ENCODE assay signal across 19 cellular contexts in genomic region chr10:46525824-46526681, GRCh38. TPM values are rescaled to one million over a fixed set of nuclear protein-coding genes. Genes with fewer than 3 reads are reported as not detected.
A peak's percentile ranks its signal among the peaks of the same experiment; 100 is the strongest.
DNase-seq lines count a peak whose midpoint lies in the region; ATAC-seq and TF ChIP-seq lines count a peak whose summit lies in the region.
"Had no signal": no experiment of that assay in that cellular context is flagged by ENCODE, and none has a peak within 500 bp of the region (broad histone marks: within the 10 kb centered on the region; RNA-seq: fewer than 3 reads in every experiment).

No MANE protein-coding gene starts in this region.

- peak; percentile 7 for DNase-seq in activated CD4-positive, alpha-beta memory T cell treated with anti-CD3 and anti-CD28 coated beads for 36 hours
- no peak for DNase-seq in activated CD4-positive, alpha-beta memory T cell treated with anti-CD3 and anti-CD28 coated beads, Interleukin-2, amount 10 ng/mL, durations not matched to agents 7 days and 5 days
- DNase-seq in RPMI7951 (ENCODE audit: low read depth): peak; percentile 31
- DNase-seq in fibroblast of the aortic adventitia (ENCODE audit: low read depth): peak; percentile 24
- DNase-seq in osteoblast (ENCODE audit: insufficient read length, low spot score, missing footprints): no peak
- DNase-seq in glomerular visceral epithelial cell (ENCODE audit: extremely low spot score): no peak
- DNase-seq: activated CD4-positive, alpha-beta T cell treated with anti-CD3 and anti-CD28 coated beads, Interleukin-2, amount 50 U/mL, for 4 hours; amygdala; C1 segment of cervical spinal cord; GDM1; NCI-H748 treated with DMSO at 0.1 percent for 48 hours had no signal

- H3K4me3 Mint-ChIP-seq in activated CD4-positive, alpha-beta memory T cell treated with anti-CD3 and anti-CD28 coated beads for 36 hours: no peak overlapping the region
- H3K4me3 Mint-ChIP-seq in activated CD4-positive, alpha-beta memory T cell treated with anti-CD3 and anti-CD28 coated beads, Interleukin-2, amount 10 ng/mL, durations not matched to agents 7 days and 5 days: no peak overlapping the region
- H3K4me3 Mint-ChIP-seq: central memory CD8-positive, alpha-beta T cell; natural killer cell treated with Interleukin-12 subunit alpha and Interleukin-12 subunit beta and Interleukin-15 and Interleukin-18, amount 100 ng/mL, for 72 hours had no signal

- no peaks in the 10 kb centered on the region for H3K36me3 Mint-ChIP-seq in activated CD4-positive, alpha-beta memory T cell treated with anti-CD3 and anti-CD28 coated beads for 36 hours
- H3K36me3 Mint-ChIP-seq in activated CD4-positive, alpha-beta memory T cell treated with anti-CD3 and anti-CD28 coated beads, Interleukin-2, amount 10 ng/mL, durations not matched to agents 7 days and 5 days (ENCODE audit: low read depth): no peaks in the 10 kb centered on the region
- H3K36me3 Mint-ChIP-seq: natural killer cell treated with Interleukin-12 subunit alpha and Interleukin-12 subunit beta and Interleukin-15 and Interleukin-18, amount 100 ng/mL, for 72 hours had no signal

- no peaks in the 10 kb centered on the region for H3K9me3 Mint-ChIP-seq in activated CD4-positive, alpha-beta memory T cell treated with anti-CD3 and anti-CD28 coated beads for 36 hours
- no peaks in the 10 kb centered on the region for H3K9me3 Mint-ChIP-seq in activated CD4-positive, alpha-beta memory T cell treated with anti-CD3 and anti-CD28 coated beads, Interleukin-2, amount 10 ng/mL, durations not matched to agents 7 days and 5 days
- H3K9me3 Mint-ChIP-seq: activated T-helper 2 cell treated with anti-CD3 and anti-CD28 coated beads, Interferon-gamma antibody, Interleukin-2, Interleukin-4, amounts not matched to agents 10 μg/mL and 5 μg/mL and 100 μg/mL, durations not matched to agents 14 hours and 24 hours and 36 hours; central memory CD8-positive, alpha-beta T cell; natural killer cell treated with Interleukin-12 subunit alpha and Interleukin-12 subunit beta and Interleukin-15 and Interleukin-18, amount 100 ng/mL, for 72 hours had no signal

- H4K20me1 ChIP-seq in osteoblast (ENCODE audit: insufficient read depth, low read length): no peaks in the 10 kb centered on the region

- no peak overlapping the region for H2AFZ ChIP-seq in ACC112 (ENCODE audit: low read length, unreplicated experiment)
- no peak overlapping the region for H2AFZ ChIP-seq in osteoblast (ENCODE audit: low read length)

- H3K9me3 ChIP-seq in osteoblast (ENCODE audit: low read depth, low read length): no peaks in the 10 kb centered on the region
- H3K9me3 ChIP-seq: esophagus muscularis mucosa, psoas muscle had no signal

- POLR2A ChIA-PET in activated CD4-positive, alpha-beta memory T cell treated with anti-CD3 and anti-CD28 coated beads for 36 hours (lab: Charles Lee): no interaction called here
- POLR2A ChIA-PET in activated CD4-positive, alpha-beta memory T cell treated with anti-CD3 and anti-CD28 coated beads, Interleukin-2, amount 10 ng/mL, durations not matched to agents 7 days and 5 days (lab: Charles Lee): no interaction called here

- H3K4me1 ChIP-seq in ACC112 (ENCODE audit: control insufficient read depth, insufficient read depth, low read length, unreplicated experiment) (peaks cover 49% of the 10 kb centered on the region), osteoblast (ENCODE audit: insufficient read depth, low read length) (peaks cover 38% of the 10 kb centered on the region)
- H3K4me1 ChIP-seq: psoas muscle had no signal

- H3K79me2 ChIP-seq in ACC112 (ENCODE audit: control insufficient read depth, insufficient read depth, low read length, unreplicated experiment) (no peaks in the 10 kb centered on the region), osteoblast (ENCODE audit: insufficient read depth, low read length) (no peaks in the 10 kb centered on the region)

- H3K36me3 ChIP-seq in ACC112 (ENCODE audit: insufficient read depth, low read length): no peaks in the 10 kb centered on the region
- no peaks in the 10 kb centered on the region for H3K36me3 ChIP-seq in osteoblast (ENCODE audit: insufficient read depth, low read length)
- H3K36me3 ChIP-seq: esophagus muscularis mucosa had no signal

- no peak for ATAC-seq in GM21381 (IDR thresholded peaks at IDR 0.05; ENCODE audit: unreplicated experiment)
- ATAC-seq: natural killer cell treated with Interleukin-12 subunit alpha and Interleukin-12 subunit beta and Interleukin-15 and Interleukin-18, amount 100 ng/mL, for 72 hours; psoas muscle had no signal

- no peak overlapping the region for H3K27ac Mint-ChIP-seq in activated CD4-positive, alpha-beta memory T cell treated with anti-CD3 and anti-CD28 coated beads for 36 hours
- no peak overlapping the region for H3K27ac Mint-ChIP-seq in activated CD4-positive, alpha-beta memory T cell treated with anti-CD3 and anti-CD28 coated beads, Interleukin-2, amount 10 ng/mL, durations not matched to agents 7 days and 5 days
- H3K27ac Mint-ChIP-seq: activated T-helper 2 cell treated with anti-CD3 and anti-CD28 coated beads, Interferon-gamma antibody, Interleukin-2, Interleukin-4, amounts not matched to agents 10 μg/mL and 5 μg/mL and 100 μg/mL, durations not matched to agents 14 hours and 24 hours and 36 hours; natural killer cell treated with Interleukin-12 subunit alpha and Interleukin-12 subunit beta and Interleukin-15 and Interleukin-18, amount 100 ng/mL, for 72 hours had no signal

- intact Hi-C loops in activated CD4-positive, alpha-beta memory T cell treated with anti-CD3 and anti-CD28 coated beads for 36 hours (cut with micrococcal nuclease): no loop called here

- CTCF ChIA-PET in activated CD4-positive, alpha-beta memory T cell treated with anti-CD3 and anti-CD28 coated beads for 36 hours (lab: Charles Lee): no interaction called here
- CTCF ChIA-PET in activated CD4-positive, alpha-beta memory T cell treated with anti-CD3 and anti-CD28 coated beads, Interleukin-2, amount 10 ng/mL, durations not matched to agents 7 days and 5 days (lab: Charles Lee): no interaction called here

- H3K27me3 ChIP-seq in ACC112 (ENCODE audit: insufficient read depth, low read length) (no peaks in the 10 kb centered on the region), osteoblast (ENCODE audit: insufficient read depth, low read length) (no peaks in the 10 kb centered on the region)
- H3K27me3 ChIP-seq: esophagus muscularis mucosa had no signal

- no peak overlapping the region for H3K4me2 ChIP-seq in osteoblast (ENCODE audit: insufficient read depth, low read length)

- H3K4me1 Mint-ChIP-seq in activated CD4-positive, alpha-beta memory T cell treated with anti-CD3 and anti-CD28 coated beads for 36 hours (ENCODE audit: low read depth): no peaks in the 10 kb centered on the region
- H3K4me1 Mint-ChIP-seq in activated CD4-positive, alpha-beta memory T cell treated with anti-CD3 and anti-CD28 coated beads, Interleukin-2, amount 10 ng/mL, durations not matched to agents 7 days and 5 days: no peaks in the 10 kb centered on the region
- H3K4me1 Mint-ChIP-seq: central memory CD8-positive, alpha-beta T cell had no signal

- H3K27me3 Mint-ChIP-seq in activated CD4-positive, alpha-beta memory T cell treated with anti-CD3 and anti-CD28 coated beads for 36 hours: no peaks in the 10 kb centered on the region
- no peaks in the 10 kb centered on the region for H3K27me3 Mint-ChIP-seq in activated CD4-positive, alpha-beta memory T cell treated with anti-CD3 and anti-CD28 coated beads, Interleukin-2, amount 10 ng/mL, durations not matched to agents 7 days and 5 days
- H3K27me3 Mint-ChIP-seq: central memory CD8-positive, alpha-beta T cell; natural killer cell treated with Interleukin-12 subunit alpha and Interleukin-12 subunit beta and Interleukin-15 and Interleukin-18, amount 100 ng/mL, for 72 hours had no signal

- H3K27ac ChIP-seq in ACC112 (ENCODE audit: low read depth, low read length) (peak overlapping the region; percentile 93), osteoblast (ENCODE audit: low read depth, low read length) (no peak overlapping the region)
- H3K27ac ChIP-seq: esophagus muscularis mucosa, psoas muscle had no signal

- TF ChIP-seq CTCF in fibroblast of the aortic adventitia (IDR thresholded peaks at IDR 0.05; ENCODE audit: insufficient read depth, low read length): no peak
- TF ChIP-seq CTCF in osteoblast (IDR thresholded peaks at IDR 0.05; ENCODE audit: extremely low read depth, low read depth, low read length): no peak

- H3K4me3 ChIP-seq in ACC112 (ENCODE audit: low read depth, low read length): no peak overlapping the region
- no peak overlapping the region for H3K4me3 ChIP-seq in fibroblast of the aortic adventitia (ENCODE audit: low read depth, low read length)
- no peak overlapping the region for H3K4me3 ChIP-seq in osteoblast (ENCODE audit: insufficient read depth, low read length)
- H3K4me3 ChIP-seq: esophagus muscularis mucosa, psoas muscle had no signal

RNA-seq across cellular contexts. Expression of gene GPRIN2, which starts 30.4 kb away (rescaled TPM):
- total RNA-seq in activated CD4-positive, alpha-beta memory T cell treated with anti-CD3 and anti-CD28 coated beads for 36 hours: not detected
- not detected for total RNA-seq in activated CD4-positive, alpha-beta memory T cell treated with anti-CD3 and anti-CD28 coated beads, Interleukin-2, amount 10 ng/mL, durations not matched to agents 7 days and 5 days
- not detected in 2 replicates for total RNA-seq in RPMI7951 (2014; rRNA removed; shearing (Covaris generic))
- total RNA-seq in fibroblast of the aortic adventitia (ENCODE audit: low replicate concordance) (not detected in 2 replicates), osteoblast (not detected in 2 replicates)
- total RNA-seq: A172; activated T-helper 2 cell treated with anti-CD3 and anti-CD28 coated beads, Interferon-gamma antibody, Interleukin-2, Interleukin-4, amounts not matched to agents 10 μg/mL and 5 μg/mL and 100 μg/mL, durations not matched to agents 14 hours and 24 hours and 36 hours; natural killer cell treated with Interleukin-12 subunit alpha and Interleukin-12 subunit beta and Interleukin-15 and Interleukin-18, amount 100 ng/mL, for 72 hours; psoas muscle had no signal

RNA-seq across cellular contexts. Expression of gene SYT15, which starts 52.9 kb away (rescaled TPM):
- total RNA-seq in activated CD4-positive, alpha-beta memory T cell treated with anti-CD3 and anti-CD28 coated beads for 36 hours: under 1 TPM; 0.51 to 0.71 TPM
- total RNA-seq in activated CD4-positive, alpha-beta memory T cell treated with anti-CD3 and anti-CD28 coated beads, Interleukin-2, amount 10 ng/mL, durations not matched to agents 7 days and 5 days: under 1 TPM; 0.86 to 0.95 TPM
- under 0.01 TPM in 1 of 2 replicates, not detected in the other for total RNA-seq in RPMI7951 (2014; rRNA removed; shearing (Covaris generic))
- total RNA-seq in fibroblast of the aortic adventitia (ENCODE audit: low replicate concordance) (under 0.01 and 0.41 TPM in 2 replicates), osteoblast (under 0.01 TPM in 2 replicates)
- total RNA-seq: A172 had no signal

Comparison
In these comparisons a context has a peak if more than half of its experiments do, and no peak if none do; other contexts are left out.
1. DNase-seq: peak in activated CD4-positive, alpha-beta memory T cell treated with anti-CD3 and anti-CD28 coated beads for 36 hours (single experiment), RPMI7951 (single experiment) and fibroblast of the aortic adventitia (single experiment); none in activated CD4-positive, alpha-beta memory T cell treated with anti-CD3 and anti-CD28 coated beads, Interleukin-2, amount 10 ng/mL, durations not matched to agents 7 days and 5 days (single experiment), osteoblast (single experiment) and glomerular visceral epithelial cell (single experiment).